8 cellular contexts compared by ENCODE assay signal in genomic region chr1:157045251-157046218, GRCh38. TPM values are rescaled to one million over a fixed set of nuclear protein-coding genes. Genes with fewer than 3 reads are reported as not detected.
A peak's percentile ranks its signal among the peaks of the same experiment; 100 is the strongest.
DNase-seq lines count a peak whose midpoint lies in the region; ATAC-seq, FAIRE-seq and TF ChIP-seq lines count a peak whose summit lies in the region.

TSS of gene ARHGEF11 (minus strand) at chr1:157045742. CDS start at chr1:157044330, 1,412 bp downstream.

- peaks cover 4 to 13% (median 7%) of the 10 kb centered on the region in 4 experiments; a peak in 4 of 7 replicates for H3K4me1 ChIP-seq in H1 (replicated peaks in 1 of 4; ENCODE audit: control insufficient read depth in 3 of 4, insufficient read depth in 4 of 4, low read length in 3 of 4)

- no peak within 1 kb of the TSS for H2BK15ac ChIP-seq in H1 (ENCODE audit: low read length)

- no peaks in the 10 kb centered on the region for H3K36me3 ChIP-seq in H1 (ENCODE audit: control insufficient read depth in 2 of 4, insufficient read depth in 4 of 4, low read length in 3 of 4)

- H3K4ac ChIP-seq in H1 (replicated peaks; ENCODE audit: insufficient read length, low read depth, low read length), result no peak within 1 kb of the TSS

- H3K27ac ChIP-seq in H1 (ENCODE audit: low read depth, low read length), result peak within 1 kb of the TSS; percentile 79; the same call in 1 of the 2 replicates

- H3K14ac ChIP-seq in H1 (ENCODE audit: insufficient read length), result no peak within 1 kb of the TSS

- H3K56ac ChIP-seq in H1 (replicated peaks; ENCODE audit: insufficient read length, low read depth, low read length), result peak within 1 kb of the TSS; percentile 34

- H3K4me1 Mint-ChIP-seq in stimulated activated effector memory CD8-positive, alpha-beta T cell treated with anti-CD3 and anti-CD28 coated beads, Interleukin-12 subunit alpha, Interleukin-12 subunit beta, amount 100 ng/mL, for 72 hours, result peaks cover 11% of the 10 kb centered on the region

- no peak for TF ChIP-seq CTCF in H1 (IDR thresholded peaks at IDR 0.05; ENCODE audit: control extremely low read depth in 1 of 3, insufficient read depth in 1 of 3, low read depth in 1 of 3, low read length in 3 of 3)
- TF ChIP-seq CTCF in lower leg skin (IDR thresholded peaks at IDR 0.05), result no peak

- peaks cover 0 to 48% of the 10 kb centered on the region in 2 experiments for H3K79me2 ChIP-seq in H1 (ENCODE audit: control insufficient read depth in 1 of 2, insufficient read depth in 2 of 2, low read length in 2 of 2)

- CTCF ChIA-PET in H1 (lab: Charles Lee; ENCODE audit: partially characterized antibody), result interaction anchor here (1.0 to 1.3 kb wide), 2 partner anchors 90 to 111 kb away, joined by 3 to 4 read pairs; no protein-coding TSS in a partner anchor

- 2% methylated on average over 38 of the region's 120 CpGs; no CpG with 5 or more reads in 1 of the 2 experiments for WGBS in H1 (ENCODE audit: extremely low coverage in 1 of 2, insufficient coverage in 1 of 2, insufficient read length in 1 of 2, insufficient replicate concordance in 2 of 2, low coverage in 1 of 2, low lambda C conversion rate in 2 of 2, missing lambda C conversion rate in 1 of 2), 2 experiments
- 0% methylated on average over 68 to 82 of the region's 120 CpGs for WGBS in lower leg skin, 2 donors

- 0 out of 2 replicates have a peak within 1 kb of the TSS, but pooled peaks have one; percentile 65 for H2AFZ ChIP-seq in H1 (ENCODE audit: low read length)

- H2BK12ac ChIP-seq in H1 (ENCODE audit: low read depth, low read length), result peak within 1 kb of the TSS; percentile 64; the same call in 1 of the 2 replicates

- H3K36me3 Mint-ChIP-seq in stimulated activated effector memory CD8-positive, alpha-beta T cell treated with anti-CD3 and anti-CD28 coated beads, Interleukin-12 subunit alpha, Interleukin-12 subunit beta, amount 100 ng/mL, for 72 hours, result peaks cover 5% of the 10 kb centered on the region

- no peak within 1 kb of the TSS for H2BK120ac ChIP-seq in H1 (replicated peaks; ENCODE audit: low read depth, low read length)

- peak within 1 kb of the TSS; percentile 94; the same call in 1 of the 2 replicates for H4K8ac ChIP-seq in H1 (ENCODE audit: extremely low read depth, insufficient read depth, low read length)

- peak within 1 kb of the TSS; percentile 88 for H2BK5ac ChIP-seq in H1 (ENCODE audit: low read depth, low read length)

- TF ChIP-seq POLR2A in H1 (IDR thresholded peaks at IDR 0.05; ENCODE audit: control extremely low read depth in 1 of 2, low read depth in 2 of 2, low read length in 2 of 2), result no peak; a peak in 1 of 3 replicates
- no peak for TF ChIP-seq POLR2A in lower leg skin (IDR thresholded peaks at IDR 0.05)

- H3K4me3 ChIP-seq in H1 (ENCODE audit: extremely low read depth in 1 of 4, insufficient read depth in 2 of 4, low read depth in 3 of 4, low read length in 4 of 4) (peak within 1 kb of the TSS; percentile 59 to 99 (median 89)), lower leg skin (ENCODE audit: low read depth, poor library complexity, severe bottlenecking) (peak within 1 kb of the TSS; percentile 74)

- no peaks in the 10 kb centered on the region; the same call in 1 of the 2 replicates for H3K23me2 ChIP-seq in H1 (ENCODE audit: low read depth, low read length)

- no peak within 1 kb of the TSS for H3K23ac ChIP-seq in H1 (ENCODE audit: insufficient read length)

- H3K9ac ChIP-seq in H1 (replicated peaks in 1 of 4; ENCODE audit: extremely low read depth in 1 of 4, low read depth in 3 of 4, low read length in 3 of 4), result peak within 1 kb of the TSS; percentile 76 to 92 (median 88)

- peak within 1 kb of the TSS; percentile 51; the same call in 1 of the 2 replicates for H3K18ac ChIP-seq in H1 (ENCODE audit: extremely low read depth, low read length)

- peak; percentile 22 for DNase-seq in stimulated activated CD4-positive, alpha-beta T cell treated with anti-CD3 and anti-CD28 coated beads, Interleukin-12 subunit alpha, Interleukin-12 subunit beta, amount 100 ng/mL, for 4 hours
- no peak for DNase-seq in stimulated activated CD4-positive, alpha-beta T cell treated with anti-CD3 and anti-CD28 coated beads, Interleukin-4, amount 100 ng/mL, for 24 hours
- DNase-seq in NCI-H2196 (lab: John Stamatoyannopoulos, UW; ENCODE audit: unreplicated experiment) (peak; percentile 94), H1 (ENCODE audit: low read depth in 1 of 2, low spot score in 2 of 2) (peak; percentile 38 to 90), lower leg skin (ENCODE audit: low spot score in 2 of 2) (peak; percentile 83 to 97)
- peak; percentile 43 for DNase-seq in activated CD4-positive, CD25-positive, alpha-beta regulatory T cell treated with anti-CD3 and anti-CD28 coated beads, Interleukin-2, amount 50 U/mL, for 72 hours
- DNase-seq in stimulated activated effector memory CD8-positive, alpha-beta T cell treated with anti-CD3 and anti-CD28 coated beads, Interleukin-12 subunit alpha, Interleukin-12 subunit beta, amount 100 ng/mL, for 72 hours (ENCODE audit: low spot score in 2 of 2), result peak; percentile 19 to 68

- peak within 1 kb of the TSS; percentile 57 for H4K91ac ChIP-seq in H1 (replicated peaks; ENCODE audit: insufficient read length, low read length)

- peak within 1 kb of the TSS; percentile 48 for H4K5ac ChIP-seq in H1 (ENCODE audit: insufficient read length, low read depth, low read length)

- TF ChIP-seq EP300 in H1 (IDR thresholded peaks at IDR 0.05; ENCODE audit: borderline replicate concordance in 1 of 2, low read depth in 2 of 2, low read length in 2 of 2), result no peak; a peak in 1 of 3 replicates

- peak within 1 kb of the TSS; percentile 82 to 93 for H3K4me2 ChIP-seq in H1 (ENCODE audit: insufficient read depth in 1 of 2, low read depth in 2 of 2, low read length in 2 of 2)

- peak within 1 kb of the TSS; percentile 63 for H3K27ac Mint-ChIP-seq in stimulated activated effector memory CD8-positive, alpha-beta T cell treated with anti-CD3 and anti-CD28 coated beads, Interleukin-12 subunit alpha, Interleukin-12 subunit beta, amount 100 ng/mL, for 72 hours

- H3K4me3 Mint-ChIP-seq in stimulated activated effector memory CD8-positive, alpha-beta T cell treated with anti-CD3 and anti-CD28 coated beads, Interleukin-12 subunit alpha, Interleukin-12 subunit beta, amount 100 ng/mL, for 72 hours, result peak within 1 kb of the TSS; percentile 87

- H3K9me3 Mint-ChIP-seq in stimulated activated effector memory CD8-positive, alpha-beta T cell treated with anti-CD3 and anti-CD28 coated beads, Interleukin-12 subunit alpha, Interleukin-12 subunit beta, amount 100 ng/mL, for 72 hours, result no peaks in the 10 kb centered on the region

- ATAC-seq in HG02981 (IDR thresholded peaks at IDR 0.05; ENCODE audit: unreplicated experiment), result peak; percentile 70
- ATAC-seq in stimulated activated effector memory CD8-positive, alpha-beta T cell treated with anti-CD3 and anti-CD28 coated beads, Interleukin-12 subunit alpha, Interleukin-12 subunit beta, amount 100 ng/mL, for 72 hours, result peak; percentile 74

- H3K27me3 ChIP-seq in H1 (replicated peaks in 1 of 4; ENCODE audit: control insufficient read depth in 3 of 4, extremely low read depth in 1 of 4, insufficient read depth in 3 of 4, low read length in 3 of 4), result no peaks in the 10 kb centered on the region

- intact Hi-C loops in lower leg skin (cut with DNase I; ENCODE audit: low total_unique reads), result no loop called here

- no peak for TF ChIP-seq RAD21 in H1 (IDR thresholded peaks at IDR 0.05 in 1 of 2, conservative IDR thresholded peaks at IDR 0.05 in 1 of 2; ENCODE audit: low read depth in 2 of 2, low read length in 2 of 2)

- H3K9me3 ChIP-seq in H1 (ENCODE audit: insufficient read depth in 2 of 2, low read depth in 1 of 2, low read length in 1 of 2), result no peaks in the 10 kb centered on the region

- POLR2A ChIA-PET in H1 (lab: Charles Lee; ENCODE audit: partially characterized antibody), result interaction anchor here (0.8 to 2.0 kb wide), 5 partner anchors 29 to 524 kb away, joined by 3 to 6 read pairs (median 3); no protein-coding TSS in a partner anchor

- H2BK20ac ChIP-seq in H1 (ENCODE audit: low read length), result no peak within 1 kb of the TSS

- FAIRE-seq in H1 (lab: Jason Lieb, UNC), result no peak

- no peak within 1 kb of the TSS for H2AK5ac ChIP-seq in H1 (ENCODE audit: low read depth, low read length)

- H3K79me1 ChIP-seq in H1 (ENCODE audit: low read depth, low read length), result no peaks in the 10 kb centered on the region; the same call in 1 of the 2 replicates

- H4K20me1 ChIP-seq in H1 (replicated peaks in 1 of 2; ENCODE audit: control insufficient read depth in 1 of 2, insufficient read depth in 2 of 2, low read length in 2 of 2), result peaks cover 4 to 12% of the 10 kb centered on the region in 2 experiments

TF ChIP-seq in H1, 55 proteins besides CTCF, POLR2A, EP300 and RAD21 (continues in another document):
- TF ChIP-seq RBBP5 (IDR thresholded peaks at IDR 0.05; ENCODE audit: borderline replicate concordance, low read depth, low read length), result peak; percentile 58; the same call in 1 of the 2 replicates
- peak; percentile 76 for TF ChIP-seq TAF1 (IDR thresholded peaks at IDR 0.05; ENCODE audit: low read depth, low read length)
- TF ChIP-seq POLR2AphosphoS5 (IDR thresholded peaks at IDR 0.05; ENCODE audit: low read depth, low read length), result no peak
- peak; percentile 56; the same call in 1 of the 2 replicates for TF ChIP-seq TBP (IDR thresholded peaks at IDR 0.05; ENCODE audit: low read depth, low read length)
- no peak for TF ChIP-seq EZH2 (IDR thresholded peaks at IDR 0.05; ENCODE audit: low read depth, low read length, severe bottlenecking)
- no peak for TF ChIP-seq RNF2 (IDR thresholded peaks at IDR 0.05; ENCODE audit: borderline replicate concordance, low read depth, low read length, missing control alignments, poor library complexity, severe bottlenecking)
- TF ChIP-seq JUND (IDR thresholded peaks at IDR 0.05; ENCODE audit: low read length), result no peak
- TF ChIP-seq PHF8 (conservative IDR thresholded peaks at IDR 0.05; ENCODE audit: low read depth, low read length), result peak; percentile 25; the same call in 1 of the 2 replicates
- no peak for TF ChIP-seq GABPA (IDR thresholded peaks at IDR 0.05; ENCODE audit: borderline replicate concordance, insufficient read depth, low read length)
- no peak for TF ChIP-seq SIX5 (IDR thresholded peaks at IDR 0.05; ENCODE audit: low read depth, low read length)
- no peak for TF ChIP-seq JUN (IDR thresholded peaks at IDR 0.05; ENCODE audit: low read depth, low read length)
- no peak for TF ChIP-seq CBX8 (IDR thresholded peaks at IDR 0.05; ENCODE audit: borderline replicate concordance, low read depth, low read length)

RNA-seq across cellular contexts. Expression of gene ARHGEF11, which starts in this region (rescaled TPM):
- 32.4 and 33.1 TPM in 2 replicates for total RNA-seq in H1 (2021; fragmentation: NEBNext Ultra II Directional; extraction: Animal tissue kit (Norgen Biotek cat#: 25700))
- polyA plus RNA-seq in H1 (2011; rRNA removed), result 19.9 and 23.1 TPM in 2 replicates
- polyA plus RNA-seq in H1 (2011; cell fraction: cytosol; rRNA removed), result 17.8 TPM
- 85.7 TPM for polyA plus RNA-seq in H1 (2011; cell fraction: nucleus; rRNA removed)
- polyA plus RNA-seq in H1 (2012, experiment 1 of 2), result 20.6 to 25.7 TPM (median 23.4 TPM) in 4 replicates
- polyA plus RNA-seq in H1 (2012, experiment 2 of 2), result 9.4 TPM
- polyA plus RNA-seq in H1 (2013, experiment 1 of 2), result 12.1 TPM
- 10.9 TPM for polyA plus RNA-seq in H1 (2013, experiment 2 of 2)
- 33.6 and 49.1 TPM in 2 replicates for polyA minus RNA-seq in H1 (2011; rRNA and poly(A)+ RNA removed)
- polyA minus RNA-seq in H1 (2011; cell fraction: cytosol; rRNA and poly(A)+ RNA removed), result 20.3 TPM
- polyA minus RNA-seq in H1 (2011; cell fraction: nucleus; rRNA and poly(A)+ RNA removed), result 55.4 TPM
- 10 to 100 TPM; 16.3 to 30.9 (median 27.3) TPM for total RNA-seq in lower leg skin
